ENCODE assay signal across 23 cellular contexts in the genomic region with DNA sequence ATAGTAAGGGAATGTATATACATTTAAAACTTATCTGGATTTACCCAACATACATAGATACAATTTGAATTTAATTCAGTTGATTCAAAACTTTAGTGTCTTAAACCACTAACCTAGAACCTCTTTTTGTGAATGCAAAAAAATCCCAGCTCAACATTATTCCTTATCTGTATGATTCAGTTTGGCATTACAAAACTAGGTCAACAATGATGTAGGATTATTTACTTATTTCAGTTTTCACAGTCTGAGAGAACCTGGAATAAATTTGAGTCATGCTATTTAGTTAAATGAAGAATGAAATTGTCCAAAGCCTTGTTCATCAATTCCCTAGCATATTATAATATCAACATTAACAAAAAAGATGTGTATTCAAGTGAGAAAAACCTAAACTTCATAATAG.
"Had no signal": no experiment of that assay in that cellular context is flagged by ENCODE, and none has a peak within 500 bp of the region (broad histone marks: within the 10 kb centered on the region; RNA-seq: fewer than 3 reads in every experiment).

No MANE protein-coding gene starts in this region.

- H3K9me3 ChIP-seq: heart right ventricle, left ventricle myocardium inferior, upper lobe of left lung, vagina had no signal

- H3K36me3 ChIP-seq: heart right ventricle, left ventricle myocardium inferior, upper lobe of left lung, vagina had no signal

- H3K27me3 ChIP-seq: heart right ventricle, upper lobe of left lung, vagina had no signal

- H3K4me3 ChIP-seq: heart right ventricle, left ventricle myocardium inferior, lung, upper lobe of left lung, vagina had no signal

- ATAC-seq: activated naive CD4-positive, alpha-beta T cell treated with anti-CD3 and anti-CD28 coated beads, Interleukin-2, amount 50 U/mL, for 72 hours; activated T-cell treated with anti-CD3 and anti-CD28 coated beads, Interleukin-2, amount 50 U/mL, for 72 hours; esophagus mucosa; heart right ventricle; natural killer cell treated with Interleukin-12 subunit alpha and Interleukin-12 subunit beta and Interleukin-15 and Interleukin-18, amount 100 ng/mL, for 72 hours; sciatic nerve; stimulated activated effector memory CD8-positive, alpha-beta T cell treated with anti-CD3 and anti-CD28 coated beads, Interleukin-12 subunit alpha, Interleukin-12 subunit beta, amount 100 ng/mL, for 72 hours; T-helper 17 cell had no signal

- H3K4me1 ChIP-seq: upper lobe of left lung, vagina had no signal

- DNase-seq: activated B cell treated with CpG ODN at 0.5 μM for 24 hours; activated CD4-positive, alpha-beta T cell treated with anti-CD3 and anti-CD28 coated beads for 4 hours; activated CD4-positive, alpha-beta T cell treated with anti-CD3 and anti-CD28 coated beads, Interleukin-2, amount 50 U/mL, for 4 hours; activated naive CD4-positive, alpha-beta T cell; activated T-cell treated with anti-CD3 and anti-CD28 coated beads for 4 hours; activated T-cell treated with anti-CD3 and anti-CD28 coated beads, Interleukin-2, amount 50 U/mL, for 72 hours; aorta; endodermal cell; foreskin melanocyte; heart right ventricle; left ventricle myocardium inferior; mesendoderm; small intestine; stimulated activated CD4-positive, alpha-beta T cell treated with anti-CD3 and anti-CD28 coated beads, Interleukin-4, amount 100 ng/mL, for 24 hours; T-helper 17 cell; upper lobe of left lung had no signal

- H3K27ac ChIP-seq: heart right ventricle, left ventricle myocardium inferior, upper lobe of left lung, vagina had no signal
